ENCODE assay signal across 9 cellular contexts in genomic region chr3:66822059-66823009, GRCh38.
DNase-seq lines count a peak whose midpoint lies in the region; ATAC-seq and TF ChIP-seq lines count a peak whose summit lies in the region.
"Had no signal": no experiment of that assay in that cellular context is flagged by ENCODE, and none has a peak within 500 bp of the region (broad histone marks: within the 10 kb centered on the region; RNA-seq: fewer than 3 reads in every experiment).

No MANE protein-coding gene starts in this region.

- H3K27ac ChIP-seq in DND-41 (ENCODE audit: low read length) (no peak overlapping the region), HL-60 (replicated peaks) (no peak overlapping the region)

- no peak overlapping the region for H3K4me3 Mint-ChIP-seq in activated naive CD8-positive, alpha-beta T cell treated with anti-CD3 and anti-CD28 coated beads, Interleukin-2, amount 10 ng/mL, durations not matched to agents 7 days and 5 days
- H3K4me3 Mint-ChIP-seq: dendritic cell treated with granulocyte-macrophage colony-stimulating factor and Interleukin-4, amounts not matched to agents 40 ng/mL and 50 ng/mL, for 4 days had no signal

- ATAC-seq in DND-41 (ENCODE audit: insufficient read depth, low read depth) (peak; percentile 86), SK-N-SH treated with all-trans-retinoic acid at 6 μM for 48 hours (peak; percentile 89)
- ATAC-seq in activated naive CD8-positive, alpha-beta T cell treated with anti-CD3 and anti-CD28 coated beads, Interleukin-2, amount 10 ng/mL, durations not matched to agents 7 days and 5 days (ENCODE audit: low read depth), result peak; percentile 72

- H3K36me3 Mint-ChIP-seq in activated naive CD8-positive, alpha-beta T cell treated with anti-CD3 and anti-CD28 coated beads, Interleukin-2, amount 10 ng/mL, durations not matched to agents 7 days and 5 days, result no peaks in the 10 kb centered on the region

- no peaks in the 10 kb centered on the region for H3K79me2 ChIP-seq in DND-41 (ENCODE audit: insufficient read depth, low read length)

- no peak overlapping the region for H3K4me2 ChIP-seq in DND-41 (ENCODE audit: insufficient read depth, low read length)

- TF ChIP-seq CTCF in DND-41 (IDR thresholded peaks at IDR 0.05; ENCODE audit: borderline replicate concordance, extremely low read depth, low read length, poor library complexity, severe bottlenecking) (peak; percentile 85), GM20000 (IDR thresholded peaks at IDR 0.05; ENCODE audit: extremely low read depth, missing control alignments) (peak; percentile 67), HL-60 (IDR thresholded peaks at IDR 0.05; ENCODE audit: insufficient read depth, low read length) (peak; percentile 60)

- H3K27me3 ChIP-seq in DND-41 (ENCODE audit: insufficient read depth, low read length, poor library complexity) (no peaks in the 10 kb centered on the region), HL-60 (ENCODE audit: insufficient read depth, poor library complexity, severe bottlenecking) (no peaks in the 10 kb centered on the region)

- H3K4me3 ChIP-seq in DND-41 (ENCODE audit: low read depth in 1 of 2, low read length in 2 of 2) (no peak overlapping the region), HL-60 (replicated peaks; ENCODE audit: insufficient read depth, low read length) (no peak overlapping the region)

- no peaks in the 10 kb centered on the region for H3K9me3 ChIP-seq in DND-41 (ENCODE audit: insufficient read depth, low read length, severe bottlenecking)

- H4K20me1 ChIP-seq in DND-41 (ENCODE audit: insufficient read depth, low read length), result no peaks in the 10 kb centered on the region

- no peaks in the 10 kb centered on the region for H3K4me1 Mint-ChIP-seq in activated naive CD8-positive, alpha-beta T cell treated with anti-CD3 and anti-CD28 coated beads, Interleukin-2, amount 10 ng/mL, durations not matched to agents 7 days and 5 days

- no peaks in the 10 kb centered on the region for H3K4me1 ChIP-seq in DND-41 (ENCODE audit: insufficient read depth, low read length)

- no peak overlapping the region for H3K27ac Mint-ChIP-seq in activated naive CD8-positive, alpha-beta T cell treated with anti-CD3 and anti-CD28 coated beads, Interleukin-2, amount 10 ng/mL, durations not matched to agents 7 days and 5 days
- H3K27ac Mint-ChIP-seq: dendritic cell treated with granulocyte-macrophage colony-stimulating factor and Interleukin-4, amounts not matched to agents 40 ng/mL and 50 ng/mL, for 4 days had no signal

- no peak overlapping the region for H2AFZ ChIP-seq in DND-41 (ENCODE audit: low read depth, low read length)

- no peaks in the 10 kb centered on the region for H3K9me3 Mint-ChIP-seq in activated naive CD8-positive, alpha-beta T cell treated with anti-CD3 and anti-CD28 coated beads, Interleukin-2, amount 10 ng/mL, durations not matched to agents 7 days and 5 days
- H3K9me3 Mint-ChIP-seq: dendritic cell treated with granulocyte-macrophage colony-stimulating factor and Interleukin-4, amounts not matched to agents 40 ng/mL and 50 ng/mL, for 4 days had no signal

- POLR2A ChIA-PET in activated naive CD8-positive, alpha-beta T cell treated with anti-CD3 and anti-CD28 coated beads, Interleukin-2, amount 10 ng/mL, durations not matched to agents 7 days and 5 days (lab: Charles Lee), result interaction anchor here (0.6 kb wide), 1 partner anchor 1211 kb away, joined by 3 read pairs; no protein-coding TSS in a partner anchor

- no peaks in the 10 kb centered on the region for H3K36me3 ChIP-seq in DND-41 (ENCODE audit: insufficient read depth, low read length)

- H3K27me3 Mint-ChIP-seq in activated naive CD8-positive, alpha-beta T cell treated with anti-CD3 and anti-CD28 coated beads, Interleukin-2, amount 10 ng/mL, durations not matched to agents 7 days and 5 days, result peaks cover 11% of the 10 kb centered on the region

- DNase-seq in DND-41 (peak; percentile 64), GM20000 (ENCODE audit: low spot score) (peak; percentile 57), HL-60 (ENCODE audit: low read depth in 1 of 2, low spot score in 1 of 2) (peak; percentile 52), hepatic stellate cell (ENCODE audit: low spot score) (peak; percentile 35), DMS114 treated with DMSO at 0.1 percent for 48 hours (lab: John Stamatoyannopoulos, UW; ENCODE audit: unreplicated experiment) (no peak)
- peak; percentile 45 for DNase-seq in activated naive CD8-positive, alpha-beta T cell treated with anti-CD3 and anti-CD28 coated beads, Interleukin-2, amount 10 ng/mL, durations not matched to agents 7 days and 5 days
- DNase-seq in stimulated activated CD4-positive, alpha-beta T cell treated with anti-CD3 and anti-CD28 coated beads, Interleukin-12 subunit alpha, Interleukin-12 subunit beta, amount 100 ng/mL, for 48 hours (ENCODE audit: low read depth in 2 of 3, low spot score in 1 of 3), result peak; percentile 40 to 79 (median 51)

- H3K9ac ChIP-seq in DND-41 (ENCODE audit: low read depth, low read length), result no peak overlapping the region

TF ChIP-seq in SK-N-SH treated with all-trans-retinoic acid at 6 μM for 48 hours, 23 proteins besides CTCF, POLR2A, EP300 and RAD21:
- TF ChIP-seq CREB5 (CRISPR knock-in tag; IDR thresholded peaks at IDR 0.05; ENCODE audit: low read depth) (no peak), ZNF565 (CRISPR knock-in tag; conservative IDR thresholded peaks at IDR 0.05; ENCODE audit: low read depth) (no peak)
